Comparison of ENCODE assay signal across 14 cellular contexts in the genomic region with DNA sequence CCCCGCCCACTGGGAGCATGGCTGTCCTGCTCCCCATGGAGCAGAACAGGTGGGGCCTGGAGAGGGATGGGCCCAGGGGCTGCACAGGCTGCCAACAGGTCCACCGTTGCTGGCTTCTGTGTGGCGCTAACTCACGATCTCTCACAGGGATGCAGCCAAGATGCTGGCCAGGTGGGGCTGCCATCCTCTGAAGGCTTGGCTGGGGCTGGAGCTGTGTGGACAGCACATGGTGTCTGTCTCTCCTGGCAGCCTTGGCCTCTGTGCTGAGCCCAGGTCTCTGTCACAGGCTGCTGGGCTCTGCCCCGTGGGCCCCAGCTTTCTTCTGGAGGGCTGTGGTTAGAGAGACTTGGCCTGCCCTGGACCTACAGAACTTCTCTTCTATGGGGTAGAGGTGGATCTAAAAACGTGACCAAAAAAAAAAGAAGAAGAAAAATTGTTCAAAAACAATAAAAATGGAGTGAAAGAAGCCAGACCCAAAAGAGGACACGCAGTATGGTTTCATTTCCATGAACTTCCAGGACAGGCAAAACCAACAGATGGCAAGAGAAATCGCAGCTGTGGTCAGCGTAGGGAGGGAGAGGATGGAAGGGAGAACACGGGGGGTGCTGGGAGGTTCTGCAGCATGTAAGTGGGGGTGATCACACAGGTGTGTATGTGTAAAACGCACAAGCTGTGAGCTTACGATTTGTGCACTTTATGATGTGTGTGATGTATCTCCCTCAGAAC. TPM values are rescaled to one million over a fixed set of nuclear protein-coding genes. Genes with fewer than 3 reads are reported as not detected.
DNase-seq lines count a peak whose midpoint lies in the region; ATAC-seq, FAIRE-seq and TF ChIP-seq lines count a peak whose summit lies in the region.
"Had no signal": no experiment of that assay in that cellular context is flagged by ENCODE, and none has a peak within 500 bp of the region (broad histone marks: within the 10 kb centered on the region; RNA-seq: fewer than 3 reads in every experiment).

No MANE protein-coding gene starts in this region.

- peaks cover 31% of the 10 kb centered on the region for H3K4me1 Mint-ChIP-seq in activated naive CD4-positive, alpha-beta T cell treated with anti-CD3 and anti-CD28 coated beads, Interleukin-2, amount 50 U/mL, for 24 hours

- no peaks in the 10 kb centered on the region for H3K9me3 Mint-ChIP-seq in activated naive CD4-positive, alpha-beta T cell treated with anti-CD3 and anti-CD28 coated beads, Interleukin-2, amount 50 U/mL, for 24 hours

- peak; percentile 17 for FAIRE-seq in urothelium cell line (lab: Jason Lieb, UNC)

- no TSS peak for BruUV-seq in PC-9 (replicated peaks; lab: Mats Ljungman, UMichigan)

- H3K27me3 Mint-ChIP-seq in activated naive CD4-positive, alpha-beta T cell treated with anti-CD3 and anti-CD28 coated beads, Interleukin-2, amount 50 U/mL, for 24 hours, result no peaks in the 10 kb centered on the region

- H3K4me3 ChIP-seq in PC-9, result no peak overlapping the region
- H3K4me3 ChIP-seq in right cardiac atrium (ENCODE audit: low read length), result no peak overlapping the region
- H3K4me3 ChIP-seq in foreskin fibroblast (ENCODE audit: low read depth in 1 of 2, low read length in 2 of 2), result no peak overlapping the region
- H3K4me3 ChIP-seq: coronary artery, hepatocyte, psoas muscle had no signal

- H3K4me3 Mint-ChIP-seq in activated naive CD4-positive, alpha-beta T cell treated with anti-CD3 and anti-CD28 coated beads, Interleukin-2, amount 50 U/mL, for 24 hours, result peak overlapping the region; percentile 47

- H4K20me1 ChIP-seq in PC-9 (ENCODE audit: insufficient read depth), result peaks cover 12% of the 10 kb centered on the region

- intact Hi-C loops in PC-9 (cut with micrococcal nuclease; ENCODE audit: unreplicated experiment) (loop anchor here (10.0 kb wide), 1 partner anchor 432 kb away; no protein-coding TSS in a partner anchor), right cardiac atrium (cut with DNase I) (no loop called here)

- H3K9me2 ChIP-seq in PC-9 (ENCODE audit: insufficient read depth), result no peaks in the 10 kb centered on the region

- H3K9me3 ChIP-seq in PC-9 (ENCODE audit: insufficient read depth, low read depth) (no peaks in the 10 kb centered on the region), right cardiac atrium (ENCODE audit: control insufficient read depth, low read length) (no peaks in the 10 kb centered on the region)
- H3K9me3 ChIP-seq: psoas muscle had no signal

- H3K36me3 ChIP-seq in PC-9 (ENCODE audit: low read depth), result no peaks in the 10 kb centered on the region

- DNase-seq in activated naive CD4-positive, alpha-beta T cell treated with Interleukin-2 at 50 U/mL for 16 hours, result no peak
- no peak for DNase-seq in PC-9
- DNase-seq in cerebellar nuclear complex (lab: John Stamatoyannopoulos, UW), result peak; percentile 41 to 47
- DNase-seq in urothelium cell line (ENCODE audit: low spot score), result peak; percentile 32
- DNase-seq in right cardiac atrium, result no peak
- no peak for DNase-seq in foreskin fibroblast
- DNase-seq: NCI-H1930 had no signal

- H3K27ac ChIP-seq in PC-9 (no peak overlapping the region), right cardiac atrium (ENCODE audit: low read length) (no peak overlapping the region)
- H3K27ac ChIP-seq: coronary artery, hepatocyte, psoas muscle had no signal

- H3F3A ChIP-seq in PC-9 (ENCODE audit: insufficient read depth, low read depth), result peaks cover 28% of the 10 kb centered on the region; the same call in 1 of the 2 replicates

- H3K27me3 ChIP-seq in PC-9 (ENCODE audit: insufficient read depth, low read depth), result peaks cover 49% of the 10 kb centered on the region
- H3K27me3 ChIP-seq in right cardiac atrium (ENCODE audit: control insufficient read depth, insufficient read depth), result no peaks in the 10 kb centered on the region
- H3K27me3 ChIP-seq: hepatocyte had no signal

- no peak; the same call in 1 of the 2 replicates for TF ChIP-seq CTCF in PC-9 (conservative IDR thresholded peaks at IDR 0.05)
- no peak for TF ChIP-seq CTCF in foreskin fibroblast (IDR thresholded peaks at IDR 0.05; ENCODE audit: low read depth, low read length)

- peaks cover 11% of the 10 kb centered on the region for H3K36me3 Mint-ChIP-seq in activated naive CD4-positive, alpha-beta T cell treated with anti-CD3 and anti-CD28 coated beads, Interleukin-2, amount 50 U/mL, for 24 hours

- CTCF ChIA-PET in PC-9 (lab: Charles Lee), result no interaction called here

- peaks cover 26% of the 10 kb centered on the region for H3K4me1 ChIP-seq in PC-9 (replicated peaks; ENCODE audit: insufficient read depth)
- no peaks in the 10 kb centered on the region for H3K4me1 ChIP-seq in right cardiac atrium (ENCODE audit: control insufficient read depth, insufficient read depth, low read length)
- H3K4me1 ChIP-seq: psoas muscle had no signal

- no peak for ATAC-seq in HG03045 (IDR thresholded peaks at IDR 0.05; ENCODE audit: unreplicated experiment)
- no peak for ATAC-seq in right cardiac atrium
- ATAC-seq: left lobe of liver, psoas muscle had no signal

- peak overlapping the region; percentile 47 for H3K27ac Mint-ChIP-seq in activated naive CD4-positive, alpha-beta T cell treated with anti-CD3 and anti-CD28 coated beads, Interleukin-2, amount 50 U/mL, for 24 hours

- H3K79me2 ChIP-seq in PC-9 (ENCODE audit: low read depth), result no peaks in the 10 kb centered on the region
- H3K79me2 ChIP-seq: hepatocyte had no signal

- H3K4me2 ChIP-seq in PC-9, result peak overlapping the region; percentile 59
- H3K4me2 ChIP-seq: hepatocyte had no signal

- no peak overlapping the region for H2AFZ ChIP-seq in PC-9
- H2AFZ ChIP-seq: hepatocyte had no signal

- WGBS in right cardiac atrium, result 71% methylated on average over 12 of the region's 12 CpGs

- POLR2A ChIA-PET in PC-9 (lab: Charles Lee; ENCODE audit: unreplicated experiment), result interaction anchor here (0.7 kb wide), 1 partner anchor 333 kb away, joined by 4 read pairs; no protein-coding TSS in a partner anchor

RNA-seq across cellular contexts. Expression of gene PARVG, which starts 12.2 kb away (rescaled TPM):
- total RNA-seq in PC-9 (2021) (0.20 TPM in 1 of 2 replicates, not detected in the other), right cardiac atrium (1 to 10 TPM; 3.1 to 6.4 (median 5.5) TPM)
- 4.3 TPM for polyA plus RNA-seq in right cardiac atrium
- total RNA-seq: myocyte had no signal

Comparison
In these comparisons a context has a peak if more than half of its experiments do, and no peak if none do; other contexts are left out.
1. DNase-seq: peak in cerebellar nuclear complex (2 of 2) and urothelium cell line (single experiment); none in activated naive CD4-positive, alpha-beta T cell treated with Interleukin-2 at 50 U/mL for 16 hours (single experiment), PC-9 (0 of 2), right cardiac atrium (0 of 3) and foreskin fibroblast (0 of 2).